In genomic region chr5:52801329-52801728, GRCh38 we compare ENCODE assay signal across 8 cellular contexts. TPM values are rescaled to one million over a fixed set of nuclear protein-coding genes. Genes with fewer than 3 reads are reported as not detected.
DNase-seq lines count a peak whose midpoint lies in the region; ATAC-seq, FAIRE-seq and TF ChIP-seq lines count a peak whose summit lies in the region.

No MANE protein-coding gene starts in this region.

- H3K27ac ChIP-seq in C4-2B (peak overlapping the region; percentile 98), angular gyrus (ENCODE audit: low read depth, low read length) (peak overlapping the region; percentile 16), kidney (ENCODE audit: low read depth in 2 of 2, low read length in 2 of 2) (peak overlapping the region; percentile 98)

- peak overlapping the region; percentile 80 to 96 for H3K4me3 ChIP-seq in kidney (ENCODE audit: low read length in 2 of 2)

- H3K36me3 ChIP-seq in kidney (ENCODE audit: control insufficient read depth in 1 of 2, insufficient read depth in 2 of 2, low read length in 2 of 2): peaks cover 3 to 16% of the 10 kb centered on the region in 2 donors

- no peak for TF ChIP-seq POLR2A in GM18505 (IDR thresholded peaks at IDR 0.05; ENCODE audit: borderline replicate concordance, extremely low read depth, insufficient read depth, insufficient read length)

- no peak for DNase-seq in kidney
- DNase-seq in superior temporal gyrus (ENCODE audit: extremely low spot score): peak; percentile 32
- no peak for DNase-seq in NCI-H510A treated with DMSO at 0.1 percent for 48 hours (lab: John Stamatoyannopoulos, UW)

- no peak for FAIRE-seq in kidney (lab: Jason Lieb, UNC)

- no peaks in the 10 kb centered on the region for H3K9me3 Mint-ChIP-seq in IgD-negative memory B cell

- TF ChIP-seq CTCF in C4-2B (conservative IDR thresholded peaks at IDR 0.05): no peak
- no peak for TF ChIP-seq CTCF in kidney (IDR thresholded peaks at IDR 0.05; ENCODE audit: borderline replicate concordance, extremely low read depth, insufficient read depth)

- H3K4me1 ChIP-seq in kidney (ENCODE audit: control insufficient read depth in 1 of 2, insufficient read depth in 1 of 2, low read depth in 1 of 2, low read length in 2 of 2): peaks cover 19 to 37% of the 10 kb centered on the region in 2 donors

- peak overlapping the region; percentile 89 to 98 (median 92) for H3K4me3 Mint-ChIP-seq in IgD-negative memory B cell

- intact Hi-C loops in kidney (cut with DNase I): no loop called here

- ATAC-seq in HG02970 (IDR thresholded peaks at IDR 0.05; ENCODE audit: low FRiP score, unreplicated experiment): no peak
- ATAC-seq in GM18505 (IDR thresholded peaks at IDR 0.05; ENCODE audit: unreplicated experiment): no peak

- peak overlapping the region; percentile 78 to 99 (median 96) for H3K27ac Mint-ChIP-seq in IgD-negative memory B cell

- peak overlapping the region; percentile 79 to 93 for H3K9ac ChIP-seq in kidney (ENCODE audit: low read length in 2 of 2)

- peaks cover 5% of the 10 kb centered on the region for H3K36me3 Mint-ChIP-seq in IgD-negative memory B cell

- peaks cover 26 to 43% (median 38%) of the 10 kb centered on the region in 3 donors for H3K4me1 Mint-ChIP-seq in IgD-negative memory B cell

- H3K9me3 ChIP-seq in kidney (ENCODE audit: control insufficient read depth in 1 of 2, low read length in 2 of 2): no peaks in the 10 kb centered on the region

- peaks cover 1% of the 10 kb centered on the region for H3K27me3 Mint-ChIP-seq in IgD-negative memory B cell

RNA-seq across cellular contexts. Expression of gene ITGA1, which starts 13.6 kb away (rescaled TPM):
- not detected for polyA plus RNA-seq in IgD-negative memory B cell
- total RNA-seq in kidney: 65.6 TPM
- 13.3 TPM for polyA plus RNA-seq in kidney (ENCODE audit: insufficient read depth, low read depth, low replicate concordance)

RNA-seq across cellular contexts. Expression of gene PELO, which starts 13.6 kb away (rescaled TPM):
- 3.2 TPM for polyA plus RNA-seq in IgD-negative memory B cell
- 38.7 TPM for total RNA-seq in kidney
- polyA plus RNA-seq in kidney (ENCODE audit: insufficient read depth, low read depth, low replicate concordance): 29.6 TPM

Comparison
In these comparisons a context has a peak if more than half of its experiments do, and no peak if none do; other contexts are left out.
1. H3K27ac ChIP-seq: peak in every context shown above with its lines; median percentile 98 in C4-2B; 98 in kidney; 16 in angular gyrus.
2. RNA of gene ITGA1, which starts 13.6 kb away (polyA plus RNA-seq): 13.3 TPM in kidney (single experiment); not detected in IgD-negative memory B cell (single experiment); every median in the first group is over 10 times any median in the second.